ENCODE assay signal across 17 cellular contexts in genomic region chr12:88298014-88298682, GRCh38.
A peak's percentile ranks its signal among the peaks of the same experiment; 100 is the strongest.
DNase-seq lines count a peak whose midpoint lies in the region; ATAC-seq, FAIRE-seq and TF ChIP-seq lines count a peak whose summit lies in the region.
"Had no signal": no experiment of that assay in that cellular context is flagged by ENCODE, and none has a peak within 500 bp of the region (broad histone marks: within the 10 kb centered on the region; RNA-seq: fewer than 3 reads in every experiment).

No MANE protein-coding gene starts in this region.

- POLR2A ChIA-PET in activated CD4-positive, alpha-beta T cell treated with anti-CD3 and anti-CD28 coated beads for 36 hours (lab: Charles Lee): interaction anchor here (1.3 to 1.9 kb wide), 2 partner anchors 56 to 61 kb away, joined by 3 to 18 read pairs; no protein-coding TSS in a partner anchor
- POLR2A ChIA-PET in activated CD4-positive, alpha-beta T cell treated with anti-CD3 and anti-CD28 coated beads, Interleukin-2, amount 10 ng/mL, durations not matched to agents 7 days and 5 days (lab: Charles Lee): no interaction called here

- intact Hi-C loops in activated CD4-positive, alpha-beta T cell treated with anti-CD3 and anti-CD28 coated beads for 36 hours (cut with DNase I, micrococcal nuclease): loop anchor here (2.0 kb wide), 3 partner anchors 155 to 1197 kb away; partner anchors contain the start of genes CEP290 (in 1 of the 2) and TMTC3 (in 1 of the 2)

- peaks cover 36% of the 10 kb centered on the region for H3K4me1 Mint-ChIP-seq in activated CD4-positive, alpha-beta T cell treated with anti-CD3 and anti-CD28 coated beads for 36 hours
- peaks cover 15% of the 10 kb centered on the region for H3K4me1 Mint-ChIP-seq in activated CD4-positive, alpha-beta T cell treated with anti-CD3 and anti-CD28 coated beads, Interleukin-2, amount 10 ng/mL, durations not matched to agents 7 days and 5 days
- H3K4me1 Mint-ChIP-seq in astrocyte (ENCODE audit: low read depth, unreplicated experiment) (peaks cover 24% of the 10 kb centered on the region), glutamatergic neuron (ENCODE audit: low read depth, unreplicated experiment) (no peaks in the 10 kb centered on the region)
- H3K4me1 Mint-ChIP-seq: naive thymus-derived CD8-positive, alpha-beta T cell had no signal

- CTCF ChIA-PET in activated CD4-positive, alpha-beta T cell treated with anti-CD3 and anti-CD28 coated beads for 36 hours (lab: Charles Lee): interaction anchor here (0.7 to 2.6 kb wide), 4 partner anchors 13 to 146 kb away, joined by 3 to 7 read pairs (median 4); no protein-coding TSS in a partner anchor
- CTCF ChIA-PET in activated CD4-positive, alpha-beta T cell treated with anti-CD3 and anti-CD28 coated beads, Interleukin-2, amount 10 ng/mL, durations not matched to agents 7 days and 5 days (lab: Charles Lee): interaction anchor here (1.2 kb wide), 1 partner anchor 80 kb away, joined by 3 read pairs; no protein-coding TSS in a partner anchor

- FAIRE-seq in astrocyte (lab: Jason Lieb, UNC): peak; percentile 83

- no peak for ATAC-seq in activated CD4-positive, alpha-beta T cell treated with anti-CD3 and anti-CD28 coated beads for 36 hours
- no peak for ATAC-seq in HG03432 (IDR thresholded peaks at IDR 0.05; ENCODE audit: unreplicated experiment)
- ATAC-seq: GM23338; left ventricle myocardium superior; naive thymus-derived CD8-positive, alpha-beta T cell had no signal

- H3K9me2 ChIP-seq in hepatocyte (replicated peaks; ENCODE audit: insufficient read depth): no peaks in the 10 kb centered on the region

- H3K27ac Mint-ChIP-seq in activated CD4-positive, alpha-beta T cell treated with anti-CD3 and anti-CD28 coated beads for 36 hours: peak overlapping the region; percentile 91
- no peak overlapping the region for H3K27ac Mint-ChIP-seq in activated CD4-positive, alpha-beta T cell treated with anti-CD3 and anti-CD28 coated beads, Interleukin-2, amount 10 ng/mL, durations not matched to agents 7 days and 5 days
- peak overlapping the region; percentile 91 for H3K27ac Mint-ChIP-seq in astrocyte (ENCODE audit: unreplicated experiment)
- no peak overlapping the region for H3K27ac Mint-ChIP-seq in glutamatergic neuron (ENCODE audit: unreplicated experiment)
- H3K27ac Mint-ChIP-seq: GM23338; naive thymus-derived CD8-positive, alpha-beta T cell had no signal

- no peak for TF ChIP-seq CTCF in astrocyte (IDR thresholded peaks at IDR 0.05; ENCODE audit: insufficient read depth, low read depth, low read length)
- TF ChIP-seq CTCF in osteoblast (IDR thresholded peaks at IDR 0.05; ENCODE audit: extremely low read depth, low read depth, low read length): no peak
- no peak for TF ChIP-seq CTCF in hepatocyte (IDR thresholded peaks at IDR 0.05; ENCODE audit: poor library complexity)
- TF ChIP-seq CTCF in glutamatergic neuron (IDR thresholded peaks at IDR 0.05; ENCODE audit: partially characterized antibody, unreplicated experiment): no peak

- H3K9me3 ChIP-seq in astrocyte (ENCODE audit: insufficient read depth, low read depth, low read length) (no peaks in the 10 kb centered on the region), osteoblast (ENCODE audit: low read depth, low read length) (no peaks in the 10 kb centered on the region), hepatocyte (ENCODE audit: low read depth) (no peaks in the 10 kb centered on the region)
- H3K9me3 ChIP-seq: adrenal gland, Caco-2 had no signal

- H3K4me2 ChIP-seq in astrocyte (ENCODE audit: low read length): peak overlapping the region; percentile 60
- H3K4me2 ChIP-seq in osteoblast (ENCODE audit: insufficient read depth, low read length): peak overlapping the region; percentile 9
- no peak overlapping the region for H3K4me2 ChIP-seq in hepatocyte
- H3K4me2 ChIP-seq: GM23338 had no signal

- no peak overlapping the region for H3K4me3 ChIP-seq in astrocyte (ENCODE audit: insufficient read depth, low read depth, low read length)
- no peak overlapping the region for H3K4me3 ChIP-seq in osteoblast (ENCODE audit: insufficient read depth, low read length)
- no peak overlapping the region for H3K4me3 ChIP-seq in hepatocyte
- H3K4me3 ChIP-seq: adrenal gland, GM23338 had no signal

- H2AFZ ChIP-seq in astrocyte (ENCODE audit: low read depth, low read length) (no peak overlapping the region), osteoblast (ENCODE audit: low read length) (no peak overlapping the region), hepatocyte (no peak overlapping the region)
- H2AFZ ChIP-seq: GM23338 had no signal

- peak overlapping the region; percentile 13 for H3K4me3 Mint-ChIP-seq in activated CD4-positive, alpha-beta T cell treated with anti-CD3 and anti-CD28 coated beads for 36 hours
- H3K4me3 Mint-ChIP-seq in activated CD4-positive, alpha-beta T cell treated with anti-CD3 and anti-CD28 coated beads, Interleukin-2, amount 10 ng/mL, durations not matched to agents 7 days and 5 days: no peak overlapping the region
- H3K4me3 Mint-ChIP-seq in astrocyte (ENCODE audit: unreplicated experiment) (no peak overlapping the region), glutamatergic neuron (ENCODE audit: unreplicated experiment) (no peak overlapping the region)
- H3K4me3 Mint-ChIP-seq: GM23338; naive thymus-derived CD8-positive, alpha-beta T cell had no signal

- H3K36me3 Mint-ChIP-seq in activated CD4-positive, alpha-beta T cell treated with anti-CD3 and anti-CD28 coated beads for 36 hours (ENCODE audit: low read depth): peaks cover 2% of the 10 kb centered on the region
- H3K36me3 Mint-ChIP-seq in activated CD4-positive, alpha-beta T cell treated with anti-CD3 and anti-CD28 coated beads, Interleukin-2, amount 10 ng/mL, durations not matched to agents 7 days and 5 days (ENCODE audit: low read depth): no peaks in the 10 kb centered on the region
- no peaks in the 10 kb centered on the region for H3K36me3 Mint-ChIP-seq in astrocyte (ENCODE audit: low read depth, unreplicated experiment)
- H3K36me3 Mint-ChIP-seq in glutamatergic neuron (ENCODE audit: unreplicated experiment): no peaks in the 10 kb centered on the region
- H3K36me3 Mint-ChIP-seq: naive thymus-derived CD8-positive, alpha-beta T cell had no signal

- H3K9me3 Mint-ChIP-seq in activated CD4-positive, alpha-beta T cell treated with anti-CD3 and anti-CD28 coated beads for 36 hours (ENCODE audit: low read depth): peaks cover 6% of the 10 kb centered on the region
- no peaks in the 10 kb centered on the region for H3K9me3 Mint-ChIP-seq in activated CD4-positive, alpha-beta T cell treated with anti-CD3 and anti-CD28 coated beads, Interleukin-2, amount 10 ng/mL, durations not matched to agents 7 days and 5 days
- H3K9me3 Mint-ChIP-seq in astrocyte (ENCODE audit: unreplicated experiment): peaks cover 9% of the 10 kb centered on the region
- H3K9me3 Mint-ChIP-seq in glutamatergic neuron (ENCODE audit: unreplicated experiment): no peaks in the 10 kb centered on the region
- H3K9me3 Mint-ChIP-seq: GM23338 had no signal

- no peak for DNase-seq in activated CD4-positive, alpha-beta T cell treated with anti-CD3 and anti-CD28 coated beads for 36 hours
- no peak for DNase-seq in activated CD4-positive, alpha-beta T cell treated with anti-CD3 and anti-CD28 coated beads, Interleukin-2, amount 10 ng/mL, durations not matched to agents 7 days and 5 days
- DNase-seq in M059J (ENCODE audit: low read depth): peak; percentile 7
- no peak for DNase-seq in astrocyte (ENCODE audit: low read depth)
- no peak for DNase-seq in osteoblast (ENCODE audit: insufficient read length, low spot score, missing footprints)
- DNase-seq in hepatocyte (ENCODE audit: low spot score): no peak
- DNase-seq in glutamatergic neuron: no peak
- DNase-seq: adrenal gland; Caco-2; cortex of kidney; GF-D8; KG1; left ventricle myocardium superior; naive thymus-derived CD8-positive, alpha-beta T cell; NCI-H187 had no signal

- H3K9ac ChIP-seq in astrocyte (ENCODE audit: low read length): peak overlapping the region; percentile 74

- H3K27me3 ChIP-seq in astrocyte (ENCODE audit: insufficient read depth, low read length) (no peaks in the 10 kb centered on the region), osteoblast (ENCODE audit: insufficient read depth, low read length) (no peaks in the 10 kb centered on the region), hepatocyte (no peaks in the 10 kb centered on the region)
- H3K27me3 ChIP-seq: adrenal gland had no signal

- no peaks in the 10 kb centered on the region for H4K20me1 ChIP-seq in astrocyte (ENCODE audit: insufficient read depth, low read length)
- no peaks in the 10 kb centered on the region for H4K20me1 ChIP-seq in osteoblast (ENCODE audit: insufficient read depth, low read length)
- no peaks in the 10 kb centered on the region for H4K20me1 ChIP-seq in hepatocyte (ENCODE audit: insufficient read depth, poor library complexity, severe bottlenecking)

- no peaks in the 10 kb centered on the region for H3K79me2 ChIP-seq in astrocyte (ENCODE audit: insufficient read depth, low read length)
- H3K79me2 ChIP-seq in osteoblast (ENCODE audit: insufficient read depth, low read length): no peaks in the 10 kb centered on the region
- no peaks in the 10 kb centered on the region for H3K79me2 ChIP-seq in hepatocyte

- H3K4me1 ChIP-seq in astrocyte (ENCODE audit: insufficient read depth, low read length) (peaks cover 27% of the 10 kb centered on the region), osteoblast (ENCODE audit: insufficient read depth, low read length) (peaks cover 21% of the 10 kb centered on the region), hepatocyte (ENCODE audit: insufficient read depth) (no peaks in the 10 kb centered on the region)
- H3K4me1 ChIP-seq: adrenal gland had no signal

- H3K27me3 Mint-ChIP-seq in activated CD4-positive, alpha-beta T cell treated with anti-CD3 and anti-CD28 coated beads for 36 hours: peaks cover 4% of the 10 kb centered on the region
- H3K27me3 Mint-ChIP-seq in activated CD4-positive, alpha-beta T cell treated with anti-CD3 and anti-CD28 coated beads, Interleukin-2, amount 10 ng/mL, durations not matched to agents 7 days and 5 days: peaks cover 2% of the 10 kb centered on the region
- H3K27me3 Mint-ChIP-seq in astrocyte (ENCODE audit: low read depth, unreplicated experiment): no peaks in the 10 kb centered on the region
- H3K27me3 Mint-ChIP-seq in glutamatergic neuron (ENCODE audit: unreplicated experiment): no peaks in the 10 kb centered on the region

- H3K36me3 ChIP-seq in astrocyte (ENCODE audit: insufficient read depth, low read length): no peaks in the 10 kb centered on the region
- no peaks in the 10 kb centered on the region for H3K36me3 ChIP-seq in osteoblast (ENCODE audit: insufficient read depth, low read length)
- H3K36me3 ChIP-seq in hepatocyte (replicated peaks; ENCODE audit: insufficient read depth, low read depth): no peaks in the 10 kb centered on the region
- H3K36me3 ChIP-seq: adrenal gland had no signal

- H3K27ac ChIP-seq in astrocyte (ENCODE audit: low read depth, low read length): peak overlapping the region; percentile 97
- H3K27ac ChIP-seq in osteoblast (ENCODE audit: low read depth, low read length): peak overlapping the region; percentile 96
- no peak overlapping the region for H3K27ac ChIP-seq in hepatocyte
- H3K27ac ChIP-seq: adrenal gland had no signal

Comparison
In these comparisons a context has a peak if more than half of its experiments do, and no peak if none do; other contexts are left out.
1. H3K27ac Mint-ChIP-seq: peak in activated CD4-positive, alpha-beta T cell treated with anti-CD3 and anti-CD28 coated beads for 36 hours (single experiment) and astrocyte (single experiment); none in activated CD4-positive, alpha-beta T cell treated with anti-CD3 and anti-CD28 coated beads, Interleukin-2, amount 10 ng/mL, durations not matched to agents 7 days and 5 days (single experiment) and glutamatergic neuron (single experiment).